In genomic region chr18:50374170-50374752, GRCh38 we compare ENCODE assay signal across 1 cellular context.
TF ChIP-seq lines count a peak whose summit lies in the region.

No MANE protein-coding gene starts in this region.

TF ChIP-seq in K562, 482 proteins besides CTCF, POLR2A, EP300 and RAD21 (continued from another document):
- TF ChIP-seq PURB (CRISPR knock-in tag; IDR thresholded peaks at IDR 0.05; ENCODE audit: low read depth) (no peak), KAT2B (IDR thresholded peaks at IDR 0.05; ENCODE audit: low read depth, low read length) (no peak), HDAC2 (IDR thresholded peaks at IDR 0.05) (no peak), FOXP4 (CRISPR knock-in tag; IDR thresholded peaks at IDR 0.05; ENCODE audit: borderline replicate concordance) (no peak), CBFA2T3 (IDR thresholded peaks at IDR 0.05) (0 out of 2 replicates have a peak, but pooled peaks have one; percentile 33), MEIS2 (IDR thresholded peaks at IDR 0.05; ENCODE audit: partially characterized antibody) (peak; percentile 21), DNMT1 (IDR thresholded peaks at IDR 0.05) (no peak), ZC3H8 (IDR thresholded peaks at IDR 0.05) (no peak), DPF2 (IDR thresholded peaks at IDR 0.05) (peak; percentile 34; the same call in 1 of the 2 replicates), CREBBP (IDR thresholded peaks at IDR 0.05; ENCODE audit: low read depth, low read length) (no peak), KDM5B (IDR thresholded peaks at IDR 0.05; ENCODE audit: insufficient replicate concordance, low read depth, low read length) (no peak)
TF ChIP-seq in K562: peak in this region for 4.
